In genomic region chr6:150600302-150601017, GRCh38 we compare ENCODE assay signal across 8 cellular contexts. TPM values are rescaled to one million over a fixed set of nuclear protein-coding genes. Genes with fewer than 3 reads are reported as not detected.
A peak's percentile ranks its signal among the peaks of the same experiment; 100 is the strongest.
DNase-seq lines count a peak whose midpoint lies in the region; ATAC-seq, FAIRE-seq and TF ChIP-seq lines count a peak whose summit lies in the region.

No MANE protein-coding gene starts in this region.

- no peaks in the 10 kb centered on the region for H3K79me2 ChIP-seq in endothelial cell of umbilical vein (ENCODE audit: control insufficient read depth, insufficient read depth, low read length)

- H3K4me3 ChIP-seq in AG09309 (ENCODE audit: control insufficient read depth, low read depth, low read length) (peak overlapping the region; percentile 39), endothelial cell of umbilical vein (replicated peaks in 1 of 3; ENCODE audit: insufficient read depth in 1 of 3, low read depth in 1 of 3, low read length in 3 of 3) (peak overlapping the region; percentile 68 to 80 (median 70)), mucosa of descending colon (peak overlapping the region; percentile 80)

- H3K9me3 ChIP-seq in endothelial cell of umbilical vein (replicated peaks; ENCODE audit: control insufficient read depth, insufficient read depth, low read length) (no peaks in the 10 kb centered on the region), mucosa of descending colon (no peaks in the 10 kb centered on the region)

- H2AFZ ChIP-seq in endothelial cell of umbilical vein (ENCODE audit: low read depth, low read length), result peak overlapping the region; percentile 78

- POLR2A ChIA-PET in endothelial cell of umbilical vein (lab: Charles Lee), result interaction anchor here (0.7 kb wide), 1 partner anchor 13 kb away, joined by 3 read pairs; no protein-coding TSS in a partner anchor

- no peaks in the 10 kb centered on the region for H3K9me1 ChIP-seq in endothelial cell of umbilical vein (replicated peaks; ENCODE audit: control insufficient read depth, extremely low read depth, insufficient read depth, low read length)

- intact Hi-C loops in endothelial cell of umbilical vein (cut with micrococcal nuclease) (loop anchor here (1.0 to 10.0 kb wide), 6 partner anchors 16 to 215 kb away; no protein-coding TSS in a partner anchor), mucosa of descending colon (cut with DNase I, micrococcal nuclease) (no loop called here)

- peak; percentile 73 for ATAC-seq in GM18868 (IDR thresholded peaks at IDR 0.05; ENCODE audit: unreplicated experiment)
- ATAC-seq in HG03103 (IDR thresholded peaks at IDR 0.05; ENCODE audit: low read depth, unreplicated experiment), result peak; percentile 52
- peak; percentile 71 for ATAC-seq in mucosa of descending colon

- peak overlapping the region; percentile 89 for H3K4me2 ChIP-seq in endothelial cell of umbilical vein (ENCODE audit: insufficient read depth, low read length)

- H3K9ac ChIP-seq in endothelial cell of umbilical vein (replicated peaks; ENCODE audit: extremely low read depth, insufficient read depth, low read length), result peak overlapping the region; percentile 54

- DNase-seq in AG09309 (ENCODE audit: low read depth) (peak; percentile 3), NCI-H460 (ENCODE audit: extremely low read depth, low read depth) (peak; percentile 26), endothelial cell of umbilical vein (ENCODE audit: low read depth, low spot score) (peak; percentile 76), mucosa of descending colon (peak; percentile 83 to 86 (median 85))
- DNase-seq in activated CD8-positive, alpha-beta memory T cell treated with anti-CD3 and anti-CD28 coated beads, Interleukin-2, amount 50 U/mL, for 1 hour (ENCODE audit: extremely low read depth), result peak; percentile 33
- DNase-seq in stimulated activated CD8-positive, alpha-beta memory T cell treated with anti-CD3 and anti-CD28 coated beads, Interleukin-7, amount 100 ng/mL, for 24 hours (ENCODE audit: low read depth), result peak; percentile 10

- H3K4me1 ChIP-seq in endothelial cell of umbilical vein (ENCODE audit: control insufficient read depth, extremely low read depth, insufficient read depth, low read length) (peaks cover 8% of the 10 kb centered on the region), mucosa of descending colon (ENCODE audit: low read depth) (peaks cover 32% of the 10 kb centered on the region)

- TF ChIP-seq POLR2A in endothelial cell of umbilical vein (IDR thresholded peaks at IDR 0.05; ENCODE audit: low read depth, low read length), result no peak

- peaks cover 21 to 31% of the 10 kb centered on the region in 2 experiments for H3K27me3 ChIP-seq in endothelial cell of umbilical vein (ENCODE audit: control insufficient read depth in 2 of 2, insufficient read depth in 2 of 2, low read length in 2 of 2)

- dilution Hi-C loops in endothelial cell of umbilical vein (cut with MboI; ENCODE audit: extremely low pct_ligation_motif_present, low sequenced_read_pairs), result no loop called here

- peak; percentile 69 for FAIRE-seq in endothelial cell of umbilical vein (lab: Jason Lieb, UNC)

- no peaks in the 10 kb centered on the region for H3K36me3 ChIP-seq in endothelial cell of umbilical vein (ENCODE audit: control insufficient read depth in 2 of 2, extremely low read depth in 1 of 2, insufficient read depth in 2 of 2, low read length in 2 of 2)
- peaks cover 3% of the 10 kb centered on the region for H3K36me3 ChIP-seq in mucosa of descending colon (ENCODE audit: low read depth)

- CTCF ChIA-PET in endothelial cell of umbilical vein (lab: Charles Lee), result interaction anchor here (0.8 to 4.5 kb wide), 24 partner anchors 9 to 529 kb away, joined by 3 to 80 read pairs (median 4); no protein-coding TSS in a partner anchor

- H3K27ac ChIP-seq in endothelial cell of umbilical vein (ENCODE audit: insufficient read depth, low read depth, low read length), result peak overlapping the region; percentile 35

- BruUV-seq in endothelial cell of umbilical vein (replicated peaks; lab: Mats Ljungman, UMichigan), result TSS peak; percentile 79

- H4K20me1 ChIP-seq in endothelial cell of umbilical vein (replicated peaks; ENCODE audit: control insufficient read depth, extremely low read depth, insufficient read depth, low read length), result peaks cover 3% of the 10 kb centered on the region

- TF ChIP-seq CTCF in AG09309 (IDR thresholded peaks at IDR 0.05; ENCODE audit: control insufficient read depth, insufficient read depth, low read depth, low read length, missing control alignments), result peak; percentile 49
- TF ChIP-seq CTCF in endothelial cell of umbilical vein (IDR thresholded peaks at IDR 0.05; ENCODE audit: extremely low read depth in 1 of 2, insufficient read depth in 1 of 2, low read depth in 1 of 2, low read length in 2 of 2), result peak; percentile 43 to 61
- peak; percentile 13 for TF ChIP-seq CTCF in mucosa of descending colon (IDR thresholded peaks at IDR 0.05)

TF ChIP-seq in endothelial cell of umbilical vein, 7 proteins besides CTCF, POLR2A, EP300 and RAD21:
- TF ChIP-seq MAX (IDR thresholded peaks at IDR 0.05; ENCODE audit: insufficient read depth, insufficient read length) (no peak), EZH2 (IDR thresholded peaks at IDR 0.05; ENCODE audit: borderline replicate concordance, low read depth, low read length, severe bottlenecking) (peak; percentile 35), JUN (IDR thresholded peaks at IDR 0.05; ENCODE audit: borderline replicate concordance, insufficient read depth, insufficient read length, low read depth) (no peak)

RNA-seq across cellular contexts. Expression of gene PLEKHG1, which starts 0.8 kb away (rescaled TPM):
- 0.06 and 0.15 TPM in 2 replicates for total RNA-seq in NCI-H460 (2014; rRNA removed; shearing (Covaris generic))
- polyA plus RNA-seq in NCI-H460 (2014; cell fraction: nucleus; rRNA removed), result 0.04 TPM in 1 of 2 replicates, not detected in the other
- total RNA-seq in endothelial cell of umbilical vein, result 49.7 and 62.5 TPM in 2 replicates
- 7.8 and 8.8 TPM in 2 replicates for polyA plus RNA-seq in endothelial cell of umbilical vein
- polyA plus RNA-seq in endothelial cell of umbilical vein (2011; cell fraction: cytosol; rRNA removed), result 6.0 and 6.2 TPM in 2 replicates
- 14.7 and 21.3 TPM in 2 replicates for polyA plus RNA-seq in endothelial cell of umbilical vein (2011; cell fraction: nucleus; rRNA removed)
- 8.2 and 10.3 TPM in 2 replicates for polyA plus RNA-seq in endothelial cell of umbilical vein (2012)
- 26.0 and 30.9 TPM in 2 replicates for polyA minus RNA-seq in endothelial cell of umbilical vein
- polyA minus RNA-seq in endothelial cell of umbilical vein (2011; cell fraction: cytosol; rRNA and poly(A)+ RNA removed), result 1.0 TPM
- 45.9 and 53.6 TPM in 2 replicates for polyA minus RNA-seq in endothelial cell of umbilical vein (2011; cell fraction: nucleus; rRNA and poly(A)+ RNA removed)
- 10 to 100 TPM; 24.1 to 49.2 (median 29.1) TPM for total RNA-seq in mucosa of descending colon

Comparison
In these comparisons a context has a peak if more than half of its experiments do, and no peak if none do; other contexts are left out.
1. Peak in every context shown above with its lines: DNase-seq, ATAC-seq, H3K4me3 ChIP-seq and H3K27ac ChIP-seq.
2. DNase-seq: peak in every context shown above with its lines; median percentile 85 in mucosa of descending colon; 76 in endothelial cell of umbilical vein; 33 in activated CD8-positive, alpha-beta memory T cell treated with anti-CD3 and anti-CD28 coated beads, Interleukin-2, amount 50 U/mL, for 1 hour; 26 in NCI-H460; 10 in stimulated activated CD8-positive, alpha-beta memory T cell treated with anti-CD3 and anti-CD28 coated beads, Interleukin-7, amount 100 ng/mL, for 24 hours; 3 in AG09309.
3. RNA of gene PLEKHG1, which starts 0.8 kb away (total RNA-seq): 49.7 to 62.5 TPM in endothelial cell of umbilical vein and 24.1 to 49.2 TPM in mucosa of descending colon; 0.06 to 0.15 TPM in NCI-H460; every median in the first group is over 10 times any median in the second.